In genomic region chr5:89930591-89931383, GRCh38 we compare ENCODE assay signal across 8 cellular contexts.
DNase-seq lines count a peak whose midpoint lies in the region; ATAC-seq and TF ChIP-seq lines count a peak whose summit lies in the region.

No MANE protein-coding gene starts in this region.

- intact Hi-C loops in head of caudate nucleus (cut with DNase I) = no loop called here

- in situ Hi-C loops in Caki2 (cut with HindIII; ENCODE audit: low pct_unique_long_range_greater_than_20kb, low sequenced_read_pairs) = no loop called here

- TF ChIP-seq CTCF in endothelial cell (IDR thresholded peaks at IDR 0.05; ENCODE audit: unreplicated experiment) = no peak

- H3K9me3 Mint-ChIP-seq in IgD-negative memory B cell (peaks cover 0 to 3% (median 2%) of the 10 kb centered on the region in 3 donors), endothelial cell (ENCODE audit: unreplicated experiment) (no peaks in the 10 kb centered on the region)

- DNase-seq in Caki2 (ENCODE audit: low read depth) (peak; percentile 53), fibroblast of gingiva (ENCODE audit: low read depth) (peak; percentile 54), head of caudate nucleus (no peak), activated T-cell treated with anti-CD3 and anti-CD28 coated beads for 4 hours (no peak), Ammon's horn (ENCODE audit: low spot score) (no peak), endothelial cell (ENCODE audit: low spot score) (no peak)

- peak; percentile 91 for ATAC-seq in GM21619 (IDR thresholded peaks at IDR 0.05; ENCODE audit: unreplicated experiment)

- H3K36me3 Mint-ChIP-seq in IgD-negative memory B cell (no peaks in the 10 kb centered on the region), endothelial cell (ENCODE audit: low read depth, unreplicated experiment) (no peaks in the 10 kb centered on the region)

- H3K4me3 Mint-ChIP-seq in IgD-negative memory B cell (peak overlapping the region in 3 of 4 donors; percentile 6 to 77 (median 55)), endothelial cell (ENCODE audit: unreplicated experiment) (no peak overlapping the region)

- H3K27me3 Mint-ChIP-seq in IgD-negative memory B cell (peaks cover 1% of the 10 kb centered on the region), endothelial cell (ENCODE audit: unreplicated experiment) (no peaks in the 10 kb centered on the region)

- H3K27ac Mint-ChIP-seq in IgD-negative memory B cell (no peak overlapping the region), endothelial cell (ENCODE audit: unreplicated experiment) (no peak overlapping the region)

- H3K4me1 Mint-ChIP-seq in IgD-negative memory B cell (peaks cover 7 to 30% (median 17%) of the 10 kb centered on the region in 3 donors), endothelial cell (ENCODE audit: unreplicated experiment) (no peaks in the 10 kb centered on the region)

Comparison
In these comparisons a context has a peak if more than half of its experiments do, and no peak if none do; other contexts are left out.
1. DNase-seq: peak in Caki2 (single experiment) and fibroblast of gingiva (single experiment); none in head of caudate nucleus (0 of 42), activated T-cell treated with anti-CD3 and anti-CD28 coated beads for 4 hours (single experiment), Ammon's horn (single experiment) and endothelial cell (single experiment).